Comparison of ENCODE assay signal across 8 cellular contexts in the genomic region with DNA sequence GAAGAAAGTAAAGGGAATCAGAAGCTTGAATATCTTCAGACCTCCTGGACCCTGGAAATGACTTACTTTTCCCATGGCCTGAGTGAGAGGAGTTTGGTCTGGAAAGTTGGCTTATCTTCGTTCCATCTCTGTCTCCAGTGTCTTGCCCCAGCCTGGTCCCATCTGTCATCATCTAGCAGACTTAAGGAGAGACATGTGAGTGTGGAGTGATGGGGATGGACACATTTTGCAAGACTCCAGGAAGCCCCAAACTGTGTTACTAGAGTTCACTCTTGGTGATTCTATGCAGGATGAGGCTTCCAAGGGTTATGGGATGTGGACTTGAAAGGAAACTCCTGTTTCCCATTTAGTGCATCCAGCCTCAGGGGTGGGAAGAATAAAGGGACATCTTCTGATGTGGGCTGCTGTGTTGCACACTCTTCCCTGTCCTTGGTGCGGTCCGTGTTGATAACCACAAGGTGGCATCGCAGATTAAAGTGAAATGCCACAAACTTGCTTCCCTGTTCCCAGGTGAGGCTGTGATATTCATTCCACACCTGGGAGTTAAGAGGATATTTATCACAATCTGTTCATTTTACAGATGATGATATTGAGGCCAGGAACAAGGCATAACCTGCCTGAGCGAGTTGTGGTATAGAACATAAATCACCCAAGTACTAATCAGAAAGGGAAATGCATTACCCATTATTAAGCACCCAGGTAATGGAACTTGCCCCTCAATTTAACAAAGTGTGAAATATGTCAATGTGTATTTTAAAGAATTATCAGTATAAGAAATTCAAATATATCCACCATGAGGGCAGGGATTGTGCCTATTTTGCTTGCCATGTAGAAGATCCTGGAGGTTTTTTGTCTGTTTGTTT.
DNase-seq lines count a peak whose midpoint lies in the region; ATAC-seq, FAIRE-seq and TF ChIP-seq lines count a peak whose summit lies in the region.

No MANE protein-coding gene starts in this region.

- no peak for FAIRE-seq in endothelial cell of umbilical vein (lab: Jason Lieb, UNC)

- no peak overlapping the region for H3K4me3 Mint-ChIP-seq in neural crest cell

- no peaks in the 10 kb centered on the region for H4K20me1 ChIP-seq in endothelial cell of umbilical vein (replicated peaks; ENCODE audit: control insufficient read depth, extremely low read depth, insufficient read depth, low read length)

- H3K27ac Mint-ChIP-seq in neural crest cell (ENCODE audit: unreplicated experiment) = no peak overlapping the region

- TF ChIP-seq POLR2A in endothelial cell of umbilical vein (IDR thresholded peaks at IDR 0.05; ENCODE audit: low read depth, low read length) = no peak

- H3K27me3 Mint-ChIP-seq in neural crest cell (ENCODE audit: low read depth) = no peaks in the 10 kb centered on the region

- H3K4me3 ChIP-seq in endothelial cell of umbilical vein (replicated peaks in 1 of 3; ENCODE audit: insufficient read depth in 1 of 3, low read depth in 1 of 3, low read length in 3 of 3) = no peak overlapping the region

- H3K9me3 ChIP-seq in endothelial cell of umbilical vein (replicated peaks; ENCODE audit: control insufficient read depth, insufficient read depth, low read length) = no peaks in the 10 kb centered on the region

- no peak for ATAC-seq in HG03135 (IDR thresholded peaks at IDR 0.05; ENCODE audit: unreplicated experiment)

- no peaks in the 10 kb centered on the region for H3K27me3 ChIP-seq in endothelial cell of umbilical vein (ENCODE audit: control insufficient read depth in 2 of 2, insufficient read depth in 2 of 2, low read length in 2 of 2)

- POLR2A ChIA-PET in endothelial cell of umbilical vein (lab: Charles Lee) = no interaction called here

- no peak overlapping the region for H3K4me2 ChIP-seq in endothelial cell of umbilical vein (ENCODE audit: insufficient read depth, low read length)

- DNase-seq in NCI-H1694 (lab: John Stamatoyannopoulos, UW) = peak; percentile 3
- no peak for DNase-seq in NCI-H1694 treated with DMSO at 0.1 percent for 48 hours (lab: John Stamatoyannopoulos, UW)
- DNase-seq in NCI-H526 treated with DMSO at 0.1 percent for 48 hours (lab: John Stamatoyannopoulos, UW) = peak; percentile 0
- DNase-seq in endothelial cell of umbilical vein (ENCODE audit: low read depth, low spot score) = peak; percentile 9
- peak; percentile 6 for DNase-seq in neural crest cell (ENCODE audit: low read depth, low spot score)
- DNase-seq in globus pallidus (ENCODE audit: low spot score) = no peak
- no peak for DNase-seq in stimulated activated CD4-positive, alpha-beta T cell treated with anti-CD3 and anti-CD28 coated beads, Interleukin-4, amount 100 ng/mL, for 4 hours

- H3K9me3 Mint-ChIP-seq in neural crest cell = no peaks in the 10 kb centered on the region

- intact Hi-C loops in endothelial cell of umbilical vein (cut with micrococcal nuclease) = loop anchor here (1.0 to 5.0 kb wide), 2 partner anchors 689 to 779 kb away; no protein-coding TSS in a partner anchor

- TF ChIP-seq CTCF in endothelial cell of umbilical vein (IDR thresholded peaks at IDR 0.05; ENCODE audit: extremely low read depth in 1 of 2, insufficient read depth in 1 of 2, low read depth in 1 of 2, low read length in 2 of 2) = peak in 1 of 2 donors; percentile 15
- TF ChIP-seq CTCF in neural crest cell (conservative IDR thresholded peaks at IDR 0.05) = peak; percentile 69

- no peaks in the 10 kb centered on the region for H3K36me3 ChIP-seq in endothelial cell of umbilical vein (ENCODE audit: control insufficient read depth in 2 of 2, extremely low read depth in 1 of 2, insufficient read depth in 2 of 2, low read length in 2 of 2)

- no peaks in the 10 kb centered on the region for H3K4me1 Mint-ChIP-seq in neural crest cell

- no peaks in the 10 kb centered on the region for H3K79me2 ChIP-seq in endothelial cell of umbilical vein (ENCODE audit: control insufficient read depth, insufficient read depth, low read length)

- dilution Hi-C loops in endothelial cell of umbilical vein (cut with MboI; ENCODE audit: extremely low pct_ligation_motif_present, low sequenced_read_pairs) = no loop called here

- H3K4me1 ChIP-seq in endothelial cell of umbilical vein (ENCODE audit: control insufficient read depth, extremely low read depth, insufficient read depth, low read length) = no peaks in the 10 kb centered on the region

- H3K27ac ChIP-seq in endothelial cell of umbilical vein (ENCODE audit: insufficient read depth, low read depth, low read length) = no peak overlapping the region

- BruUV-seq in endothelial cell of umbilical vein (replicated peaks; lab: Mats Ljungman, UMichigan) = no TSS peak

- CTCF ChIA-PET in endothelial cell of umbilical vein (lab: Charles Lee) = interaction anchor here (0.7 kb wide), 1 partner anchor 229 kb away, joined by 3 read pairs; no protein-coding TSS in a partner anchor

- H3K36me3 Mint-ChIP-seq in neural crest cell (ENCODE audit: low read depth) = no peaks in the 10 kb centered on the region

- no peak overlapping the region for H2AFZ ChIP-seq in endothelial cell of umbilical vein (ENCODE audit: low read depth, low read length)

- H3K9me1 ChIP-seq in endothelial cell of umbilical vein (replicated peaks; ENCODE audit: control insufficient read depth, extremely low read depth, insufficient read depth, low read length) = no peaks in the 10 kb centered on the region

- H3K9ac ChIP-seq in endothelial cell of umbilical vein (replicated peaks; ENCODE audit: extremely low read depth, insufficient read depth, low read length) = no peak overlapping the region

TF ChIP-seq in endothelial cell of umbilical vein, 7 proteins besides CTCF, POLR2A, EP300 and RAD21:
- TF ChIP-seq EZH2 (IDR thresholded peaks at IDR 0.05; ENCODE audit: borderline replicate concordance, low read depth, low read length, severe bottlenecking) (no peak), MAX (IDR thresholded peaks at IDR 0.05; ENCODE audit: insufficient read depth, insufficient read length) (no peak), GATA2 (IDR thresholded peaks at IDR 0.05; ENCODE audit: insufficient read depth, insufficient read length, low read depth, low read length) (no peak), POLR2AphosphoS5 (IDR thresholded peaks at IDR 0.05; ENCODE audit: insufficient read depth, low read depth, low read length) (no peak), JUN (IDR thresholded peaks at IDR 0.05; ENCODE audit: borderline replicate concordance, insufficient read depth, insufficient read length, low read depth) (no peak), FOS (IDR thresholded peaks at IDR 0.05; ENCODE audit: borderline replicate concordance, insufficient read depth, low read length) (no peak), MYC (IDR thresholded peaks at IDR 0.05; ENCODE audit: low read depth, low read length) (no peak)

Comparison
In these comparisons a context has a peak if more than half of its experiments do, and no peak if none do; other contexts are left out.
1. DNase-seq: peak in NCI-H1694 (single experiment), NCI-H526 treated with DMSO at 0.1 percent for 48 hours (single experiment), endothelial cell of umbilical vein (single experiment) and neural crest cell (single experiment); none in NCI-H1694 treated with DMSO at 0.1 percent for 48 hours (single experiment), globus pallidus (single experiment) and stimulated activated CD4-positive, alpha-beta T cell treated with anti-CD3 and anti-CD28 coated beads, Interleukin-4, amount 100 ng/mL, for 4 hours (0 of 2).